Comparison of ENCODE assay signal across 8 cellular contexts in genomic region chr16:21514474-21514840, GRCh38.
A peak's percentile ranks its signal among the peaks of the same experiment; 100 is the strongest.
DNase-seq lines count a peak whose midpoint lies in the region; ATAC-seq and TF ChIP-seq lines count a peak whose summit lies in the region.
"Not testable (repeated sequence)": the region's sequence is repeated elsewhere in the genome, so short reads cannot be mapped to it uniquely, and the experiment has no call there.

No MANE protein-coding gene starts in this region.

- 91% methylated on average over 14 of the region's 14 CpGs for WGBS in SK-N-SH (ENCODE audit: low lambda C conversion rate)

- peak overlapping the region; percentile 5 for H3K4me2 ChIP-seq in SK-N-SH

- H3K4me3 ChIP-seq in GM12865 (ENCODE audit: low read depth, low read length) (peak overlapping the region; percentile 51), coronary artery (peak overlapping the region; percentile 15)
- not testable (repeated sequence) for H3K4me3 ChIP-seq in SK-N-SH (ENCODE audit: low read depth in 2 of 2, low read length in 1 of 2)

- H3K27ac ChIP-seq in 22Rv1: peak overlapping the region; percentile 79
- H3K27ac ChIP-seq in SK-N-SH (ENCODE audit: low read depth in 2 of 2, low read length in 1 of 2): not testable (repeated sequence)
- peak overlapping the region; percentile 36 to 84 for H3K27ac ChIP-seq in coronary artery

- H3K9ac ChIP-seq in SK-N-SH: not testable (repeated sequence)

- H3K27me3 Mint-ChIP-seq in activated T-helper 17 cell treated with anti-CD3 and anti-CD28 coated beads, Interleukin-2, amount 50 U/mL, for 72 hours; neural crest cell (ENCODE audit: low read depth); stimulated activated naive B cell treated with anti-CD40 and anti-IgM and Interleukin-4, amounts not matched to agents 10 μg/mL and 1 μg/mL and 100 μg/mL, for 72 hours: not testable (repeated sequence)

- H4K20me1 ChIP-seq in SK-N-SH (ENCODE audit: insufficient read depth): peaks cover 97% of the 10 kb centered on the region

- H3K27ac Mint-ChIP-seq in activated T-helper 17 cell treated with anti-CD3 and anti-CD28 coated beads, Interleukin-2, amount 50 U/mL, for 72 hours: peak overlapping the region; percentile 80
- not testable (repeated sequence) for H3K27ac Mint-ChIP-seq in neural crest cell (ENCODE audit: unreplicated experiment)
- peak overlapping the region; percentile 89 for H3K27ac Mint-ChIP-seq in stimulated activated naive B cell treated with anti-CD40 and anti-IgM and Interleukin-4, amounts not matched to agents 10 μg/mL and 1 μg/mL and 100 μg/mL, for 72 hours

- TF ChIP-seq RAD21 in SK-N-SH (IDR thresholded peaks at IDR 0.05; ENCODE audit: low read length): not testable (repeated sequence)

- peaks cover 13% of the 10 kb centered on the region for H3F3A ChIP-seq in SK-N-SH (replicated peaks; ENCODE audit: insufficient read depth)

- peak overlapping the region; percentile 97 for H3K4me3 Mint-ChIP-seq in activated T-helper 17 cell treated with anti-CD3 and anti-CD28 coated beads, Interleukin-2, amount 50 U/mL, for 72 hours
- peak overlapping the region; percentile 61 for H3K4me3 Mint-ChIP-seq in neural crest cell
- peak overlapping the region; percentile 75 to 78 for H3K4me3 Mint-ChIP-seq in stimulated activated naive B cell treated with anti-CD40 and anti-IgM and Interleukin-4, amounts not matched to agents 10 μg/mL and 1 μg/mL and 100 μg/mL, for 72 hours

- CTCF ChIA-PET in SK-N-SH (lab: Yijun Ruan, JAX): not testable (repeated sequence)

- peaks cover 35 to 45% of the 10 kb centered on the region in 2 experiments; a peak in 3 of 4 replicates for H3K4me1 ChIP-seq in SK-N-SH (ENCODE audit: control insufficient read depth in 1 of 2, insufficient read depth in 2 of 2, low read depth in 1 of 2, low read length in 1 of 2)

- H2AFZ ChIP-seq in SK-N-SH (ENCODE audit: low read depth): not testable (repeated sequence)

- not testable (repeated sequence) for TF ChIP-seq EP300 in SK-N-SH (IDR thresholded peaks at IDR 0.05; ENCODE audit: borderline replicate concordance in 1 of 2, low read depth in 1 of 2, low read length in 1 of 2)

- not testable (repeated sequence) for H3K9me3 Mint-ChIP-seq in activated T-helper 17 cell treated with anti-CD3 and anti-CD28 coated beads, Interleukin-2, amount 50 U/mL, for 72 hours; neural crest cell; stimulated activated naive B cell treated with anti-CD40 and anti-IgM and Interleukin-4, amounts not matched to agents 10 μg/mL and 1 μg/mL and 100 μg/mL, for 72 hours

- intact Hi-C loops in left ventricle myocardium superior (cut with micrococcal nuclease): not testable (repeated sequence)

- ATAC-seq in activated T-helper 17 cell treated with anti-CD3 and anti-CD28 coated beads, Interleukin-2, amount 50 U/mL, for 72 hours (replicated peaks); left ventricle myocardium superior; stimulated activated naive B cell treated with anti-CD40 and anti-IgM and Interleukin-4, amounts not matched to agents 10 μg/mL and 1 μg/mL and 100 μg/mL, for 72 hours (replicated peaks): not testable (repeated sequence)

- H3K79me2 ChIP-seq in SK-N-SH (ENCODE audit: insufficient read depth): peaks cover 99% of the 10 kb centered on the region

- not testable (repeated sequence) for H3K36me3 ChIP-seq in SK-N-SH (replicated peaks in 1 of 2; ENCODE audit: control insufficient read depth in 1 of 2, insufficient read depth in 2 of 2, low read length in 1 of 2)

- POLR2A ChIA-PET in SK-N-SH (lab: Yijun Ruan, JAX): not testable (repeated sequence)

- H3K4me1 Mint-ChIP-seq in activated T-helper 17 cell treated with anti-CD3 and anti-CD28 coated beads, Interleukin-2, amount 50 U/mL, for 72 hours: peaks cover 47% of the 10 kb centered on the region
- peaks cover 71% of the 10 kb centered on the region for H3K4me1 Mint-ChIP-seq in neural crest cell
- peaks cover 61 to 94% of the 10 kb centered on the region in 2 donors for H3K4me1 Mint-ChIP-seq in stimulated activated naive B cell treated with anti-CD40 and anti-IgM and Interleukin-4, amounts not matched to agents 10 μg/mL and 1 μg/mL and 100 μg/mL, for 72 hours

- H3K9me3 ChIP-seq in SK-N-SH: not testable (repeated sequence)

- peaks cover 96% of the 10 kb centered on the region for H3K36me3 Mint-ChIP-seq in activated T-helper 17 cell treated with anti-CD3 and anti-CD28 coated beads, Interleukin-2, amount 50 U/mL, for 72 hours (ENCODE audit: low read depth)
- not testable (repeated sequence) for H3K36me3 Mint-ChIP-seq in neural crest cell (ENCODE audit: low read depth)
- peaks cover 62 to 72% of the 10 kb centered on the region in 2 donors for H3K36me3 Mint-ChIP-seq in stimulated activated naive B cell treated with anti-CD40 and anti-IgM and Interleukin-4, amounts not matched to agents 10 μg/mL and 1 μg/mL and 100 μg/mL, for 72 hours

- not testable (repeated sequence) for H3K27me3 ChIP-seq in SK-N-SH (ENCODE audit: insufficient read depth)

- TF ChIP-seq CTCF in 22Rv1 (IDR thresholded peaks at IDR 0.05); GM12865 (IDR thresholded peaks at IDR 0.05; ENCODE audit: insufficient read depth, low read depth, low read length, missing control alignments); SK-N-SH (IDR thresholded peaks at IDR 0.05); coronary artery (IDR thresholded peaks at IDR 0.05); neural crest cell (conservative IDR thresholded peaks at IDR 0.05): not testable (repeated sequence)

- not testable (repeated sequence) for H3K9me2 ChIP-seq in SK-N-SH

- DNase-seq in GM12865 (ENCODE audit: low read depth); SK-N-SH; coronary artery (ENCODE audit: low spot score); neural crest cell (ENCODE audit: low read depth, low spot score); stimulated activated naive B cell treated with anti-CD40 and anti-IgM and Interleukin-4, amounts not matched to agents 10 μg/mL and 1 μg/mL and 100 μg/mL, for 72 hours: not testable (repeated sequence)
- DNase-seq in left ventricle myocardium superior: peak; percentile 27
